In the genomic region with DNA sequence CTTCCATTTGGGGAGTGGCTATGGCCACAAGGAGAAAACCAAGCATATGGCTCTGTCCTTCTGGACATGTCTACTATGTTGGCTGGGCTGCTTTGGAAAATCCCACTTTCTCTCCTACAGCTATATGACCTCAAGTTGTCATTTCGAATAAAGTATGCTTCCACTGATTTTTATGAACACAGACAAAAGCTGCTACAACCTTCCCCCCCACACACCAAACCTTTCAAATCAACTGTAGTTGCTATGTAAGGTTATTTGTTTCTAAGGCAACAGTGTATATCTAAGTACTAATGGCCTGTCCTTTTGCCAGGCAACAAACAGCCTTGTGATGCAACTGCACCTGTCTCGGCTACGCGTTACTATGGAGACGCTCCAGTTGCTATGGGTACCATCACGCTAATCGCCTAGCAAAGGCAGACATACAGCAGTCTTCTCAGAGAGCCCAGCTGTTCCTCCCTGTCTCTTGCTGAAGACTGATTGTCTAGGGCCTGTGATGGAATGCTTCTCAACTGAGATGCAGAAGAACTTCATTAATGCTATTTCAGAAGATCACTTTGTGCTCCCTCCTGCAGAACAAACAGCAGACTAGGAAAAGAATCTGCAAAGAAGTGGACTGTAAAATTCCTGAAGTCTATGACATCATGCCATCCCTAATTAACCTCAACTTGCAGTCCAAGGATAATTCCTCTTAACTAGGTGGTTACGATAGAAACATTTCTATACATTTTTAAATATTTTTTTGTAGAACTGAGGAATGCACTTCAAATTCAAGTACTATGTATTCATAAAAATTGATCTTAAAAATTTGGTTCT, we compare ENCODE assay signal across 10 cellular contexts.
DNase-seq lines count a peak whose midpoint lies in the region; ATAC-seq and TF ChIP-seq lines count a peak whose summit lies in the region.
"Had no signal": no experiment of that assay in that cellular context is flagged by ENCODE, and none has a peak within 500 bp of the region (broad histone marks: within the 10 kb centered on the region; RNA-seq: fewer than 3 reads in every experiment).

No MANE protein-coding gene starts in this region.

- H3K4me1 Mint-ChIP-seq in activated T-cell treated with anti-CD3 and anti-CD28 coated beads, Interleukin-2, amount 50 U/mL, for 24 hours (ENCODE audit: low read depth), result peaks cover 65% of the 10 kb centered on the region

- intact Hi-C loops in body of pancreas (cut with DNase I), result no loop called here
- intact Hi-C loops in mucosa of descending colon (cut with DNase I, micrococcal nuclease), result no loop called here

- peak; percentile 96 for DNase-seq in DMS 273 (lab: John Stamatoyannopoulos, UW; ENCODE audit: unreplicated experiment)
- DNase-seq in NCI-H2029 treated with DMSO at 0.1 percent for 48 hours (lab: John Stamatoyannopoulos, UW), result peak; percentile 66
- DNase-seq in body of pancreas, result peak; percentile 75 to 95 (median 83)
- peak in 1 of 3 donors; percentile 44 for DNase-seq in mucosa of descending colon
- DNase-seq in activated T-cell treated with anti-CD3 and anti-CD28 coated beads, Interleukin-2, amount 50 U/mL, for 24 hours, result no peak
- no peak for DNase-seq in stimulated activated naive CD4-positive, alpha-beta T cell treated with Interleukin-2 at 50 U/mL for 16 hours (lab: John Stamatoyannopoulos, UW)
- DNase-seq in GM20000 (ENCODE audit: low spot score), result no peak

- H3K27me3 ChIP-seq in body of pancreas, result no peaks in the 10 kb centered on the region

- H3K4me1 ChIP-seq in body of pancreas (peaks cover 48% of the 10 kb centered on the region), mucosa of descending colon (ENCODE audit: low read depth) (peaks cover 11% of the 10 kb centered on the region)

- WGBS in body of pancreas, 2 donors, result 58 to 79% methylated on average over 8 of the region's 8 CpGs

- H3K4me3 ChIP-seq in body of pancreas (no peak overlapping the region), mucosa of descending colon (no peak overlapping the region)
- H3K4me3 ChIP-seq: skin epidermis had no signal

- H3K36me3 ChIP-seq in body of pancreas (replicated peaks in 1 of 2; ENCODE audit: insufficient read depth in 1 of 2, low read depth in 2 of 2) (no peaks in the 10 kb centered on the region), mucosa of descending colon (ENCODE audit: low read depth) (no peaks in the 10 kb centered on the region)

- no peak overlapping the region for H3K4me3 Mint-ChIP-seq in activated T-cell treated with anti-CD3 and anti-CD28 coated beads, Interleukin-2, amount 50 U/mL, for 24 hours

- no peaks in the 10 kb centered on the region for H3K9me3 Mint-ChIP-seq in activated T-cell treated with anti-CD3 and anti-CD28 coated beads, Interleukin-2, amount 50 U/mL, for 24 hours

- peaks cover 71% of the 10 kb centered on the region for H3K36me3 Mint-ChIP-seq in activated T-cell treated with anti-CD3 and anti-CD28 coated beads, Interleukin-2, amount 50 U/mL, for 24 hours (ENCODE audit: low read depth)

- TF ChIP-seq CTCF in body of pancreas (IDR thresholded peaks at IDR 0.05), result no peak
- no peak for TF ChIP-seq CTCF in mucosa of descending colon (IDR thresholded peaks at IDR 0.05)
- TF ChIP-seq CTCF in GM20000 (IDR thresholded peaks at IDR 0.05; ENCODE audit: extremely low read depth, missing control alignments), result no peak

- no peak overlapping the region for H3K27ac Mint-ChIP-seq in activated T-cell treated with anti-CD3 and anti-CD28 coated beads, Interleukin-2, amount 50 U/mL, for 24 hours

- no peaks in the 10 kb centered on the region for H3K9me3 ChIP-seq in body of pancreas
- no peaks in the 10 kb centered on the region for H3K9me3 ChIP-seq in mucosa of descending colon

- ATAC-seq in body of pancreas (peak; percentile 79), mucosa of descending colon (peak; percentile 85), GM18909 (IDR thresholded peaks at IDR 0.05; ENCODE audit: poor library complexity, unreplicated experiment) (no peak)

- TF ChIP-seq POLR2A in body of pancreas (IDR thresholded peaks at IDR 0.05), result no peak

- H3K27me3 Mint-ChIP-seq in activated T-cell treated with anti-CD3 and anti-CD28 coated beads, Interleukin-2, amount 50 U/mL, for 24 hours, result no peaks in the 10 kb centered on the region

- H3K27ac ChIP-seq in body of pancreas, result peak overlapping the region in 2 of 4 donors; percentile 12 to 31
- H3K27ac ChIP-seq: KMS-11, skin epidermis had no signal

Comparison
In these comparisons a context has a peak if more than half of its experiments do, and no peak if none do; other contexts are left out.
1. DNase-seq: peak in DMS 273 (single experiment), NCI-H2029 treated with DMSO at 0.1 percent for 48 hours (single experiment) and body of pancreas (4 of 4); none in activated T-cell treated with anti-CD3 and anti-CD28 coated beads, Interleukin-2, amount 50 U/mL, for 24 hours (single experiment), stimulated activated naive CD4-positive, alpha-beta T cell treated with Interleukin-2 at 50 U/mL for 16 hours (single experiment) and GM20000 (single experiment).